ENCODE assay signal across 8 cellular contexts in the genomic region with DNA sequence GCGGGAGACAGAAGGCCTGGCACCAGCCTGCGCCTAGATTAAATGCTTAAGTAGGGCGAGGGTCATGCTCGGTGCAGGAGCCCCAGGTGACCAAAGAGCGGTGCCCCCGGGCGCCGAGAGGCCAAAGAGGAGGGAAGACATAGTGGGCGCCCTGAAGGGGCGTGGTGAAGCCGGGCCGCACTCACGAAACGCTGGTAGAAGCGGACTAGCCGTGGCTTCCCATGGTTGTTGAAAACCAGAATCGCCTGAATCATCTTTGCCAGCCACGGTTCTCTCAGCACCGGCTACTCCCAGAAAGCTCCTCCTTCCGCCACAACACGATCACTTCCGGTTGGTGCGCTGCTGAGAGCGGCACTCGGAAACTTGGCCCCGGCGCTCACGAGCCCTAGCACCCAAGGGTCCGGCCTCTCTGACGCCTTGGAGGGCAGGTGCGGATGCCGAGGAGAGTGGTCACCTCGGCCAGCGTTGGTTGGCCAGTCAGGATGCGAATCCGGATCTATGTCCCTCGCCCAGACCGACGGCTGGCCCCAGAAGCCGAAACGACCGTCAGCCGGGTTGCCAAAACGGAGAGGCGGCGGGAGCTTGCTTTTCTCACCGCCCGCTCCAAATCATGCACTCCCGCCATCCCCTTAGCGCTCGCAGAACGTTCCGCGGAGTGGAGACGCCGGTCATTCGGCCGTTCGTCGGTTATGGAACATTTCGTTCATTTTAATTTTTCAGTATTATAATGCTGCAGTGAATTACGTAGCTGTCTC. TPM values are rescaled to one million over a fixed set of nuclear protein-coding genes. Genes with fewer than 3 reads are reported as not detected.
A peak's percentile ranks its signal among the peaks of the same experiment; 100 is the strongest.
DNase-seq lines count a peak whose midpoint lies in the region; ATAC-seq and TF ChIP-seq lines count a peak whose summit lies in the region.

A gene (minus strand): TSS at position 299 of the 755 bp plus-strand sequence. CDS start 45 bp downstream, at position 254.

- no peak within 1 kb of the TSS for H2AK5ac ChIP-seq in mesendoderm (ENCODE audit: low read length)

- no peaks in the 10 kb centered on the region for H3K9me3 Mint-ChIP-seq in CD8-positive, alpha-beta T cell

- peaks cover 18% of the 10 kb centered on the region for H3K4me1 ChIP-seq in CD8-positive, alpha-beta T cell (ENCODE audit: insufficient read depth, low read length)
- H3K4me1 ChIP-seq in endocrine pancreas (ENCODE audit: control insufficient read depth, insufficient read depth, low read length) (peaks cover 4% of the 10 kb centered on the region), mesendoderm (ENCODE audit: control insufficient read depth, low read depth, low read length) (no peaks in the 10 kb centered on the region)

- peaks cover 2% of the 10 kb centered on the region for H3K79me1 ChIP-seq in mesendoderm (ENCODE audit: low read length)

- no peak within 1 kb of the TSS for H4K8ac ChIP-seq in mesendoderm (ENCODE audit: low read depth, low read length)

- peaks cover 3% of the 10 kb centered on the region for H3K36me3 ChIP-seq in CD8-positive, alpha-beta T cell (ENCODE audit: insufficient read depth, low read length)
- H3K36me3 ChIP-seq in endocrine pancreas (ENCODE audit: control insufficient read depth, insufficient read depth, low read length) (no peaks in the 10 kb centered on the region), mesendoderm (ENCODE audit: control insufficient read depth, insufficient read depth, low read length) (no peaks in the 10 kb centered on the region)

- H3K4ac ChIP-seq in mesendoderm (ENCODE audit: low read depth, low read length) = no peak within 1 kb of the TSS

- POLR2A ChIA-PET in CD8-positive, alpha-beta T cell (lab: Charles Lee) = interaction anchor here (0.6 to 2.1 kb wide), 10 partner anchors 11 to 337 kb away, joined by 3 to 13 read pairs (median 4); a partner anchor contains a TSS

- H3K4me3 ChIP-seq in CD8-positive, alpha-beta T cell (ENCODE audit: low read depth, low read length) = peak within 1 kb of the TSS; percentile 91
- peak within 1 kb of the TSS; percentile 83 for H3K4me3 ChIP-seq in HL-60 (replicated peaks; ENCODE audit: insufficient read depth, low read length)
- H3K4me3 ChIP-seq in endocrine pancreas (ENCODE audit: control insufficient read depth, insufficient read depth, low read length) = peak within 1 kb of the TSS; percentile 95
- H3K4me3 ChIP-seq in mesendoderm (ENCODE audit: low read length) = peak within 1 kb of the TSS; percentile 99

- H4K5ac ChIP-seq in mesendoderm (ENCODE audit: low read length) = peak within 1 kb of the TSS; percentile 52

- intact Hi-C loops in CD8-positive, alpha-beta T cell (cut with DNase I, micrococcal nuclease) = loop anchor here (1.0 to 10.0 kb wide), 11 partner anchors 19 to 1101 kb away; a partner anchor contains a TSS

- H3K4me1 Mint-ChIP-seq in CD8-positive, alpha-beta T cell (ENCODE audit: low read depth) = peaks cover 30% of the 10 kb centered on the region

- no peak within 1 kb of the TSS for H2BK5ac ChIP-seq in mesendoderm (ENCODE audit: low read length)

- H3K23ac ChIP-seq in mesendoderm (ENCODE audit: low read length) = no peak within 1 kb of the TSS

- H2BK120ac ChIP-seq in mesendoderm (ENCODE audit: low read depth, low read length) = no peak within 1 kb of the TSS

- peak; percentile 92 for ATAC-seq in CD8-positive, alpha-beta T cell
- ATAC-seq in GM19455 (IDR thresholded peaks at IDR 0.05; ENCODE audit: unreplicated experiment) = peak; percentile 91

- H3K27ac ChIP-seq in CD8-positive, alpha-beta T cell (ENCODE audit: low read depth, low read length) = peak within 1 kb of the TSS; percentile 73
- peak within 1 kb of the TSS; percentile 92 for H3K27ac ChIP-seq in HL-60 (replicated peaks)
- peak within 1 kb of the TSS; percentile 62 for H3K27ac ChIP-seq in mesendoderm (ENCODE audit: low read depth, low read length)

- DNase-seq in CD8-positive, alpha-beta T cell = peak; percentile 78 to 93 (median 87)
- DNase-seq in HL-60 (ENCODE audit: low read depth in 1 of 2, low spot score in 1 of 2) = peak; percentile 92 to 95
- peak; percentile 90 for DNase-seq in NOMO-1 (lab: John Stamatoyannopoulos, UW; ENCODE audit: unreplicated experiment in 2 of 2)
- peak; percentile 76 to 81 for DNase-seq in activated CD8-positive, alpha-beta memory T cell treated with anti-CD3 and anti-CD28 coated beads for 4 hours (ENCODE audit: low read depth in 2 of 2)
- peak; percentile 95 for DNase-seq in mesendoderm
- peak; percentile 79 for DNase-seq in stimulated activated CD8-positive, alpha-beta memory T cell treated with anti-CD3 and anti-CD28 coated beads, Interleukin-15, amount 100 ng/mL, for 1 hour (ENCODE audit: low read depth)

- no peaks in the 10 kb centered on the region for H3K9me3 ChIP-seq in CD8-positive, alpha-beta T cell (ENCODE audit: low read length)
- no peaks in the 10 kb centered on the region for H3K9me3 ChIP-seq in endocrine pancreas (ENCODE audit: control insufficient read depth, low read length)

- no peaks in the 10 kb centered on the region for H3K27me3 Mint-ChIP-seq in CD8-positive, alpha-beta T cell (ENCODE audit: low read depth)

- peak within 1 kb of the TSS; percentile 93 for H3K4me3 Mint-ChIP-seq in CD8-positive, alpha-beta T cell

- H3K27me3 ChIP-seq in CD8-positive, alpha-beta T cell (ENCODE audit: insufficient read depth, low read length) = no peaks in the 10 kb centered on the region
- H3K27me3 ChIP-seq in HL-60 (ENCODE audit: insufficient read depth, poor library complexity, severe bottlenecking) (no peaks in the 10 kb centered on the region), endocrine pancreas (ENCODE audit: control insufficient read depth, insufficient read depth, low read length) (no peaks in the 10 kb centered on the region), mesendoderm (ENCODE audit: insufficient read depth, low read length, poor library complexity) (no peaks in the 10 kb centered on the region)

- H3K27ac Mint-ChIP-seq in CD8-positive, alpha-beta T cell = peak within 1 kb of the TSS; percentile 95

- peaks cover 21% of the 10 kb centered on the region for H3K36me3 Mint-ChIP-seq in CD8-positive, alpha-beta T cell

- H3K9ac ChIP-seq in endocrine pancreas (ENCODE audit: control insufficient read depth, insufficient read depth, low read length) (peak within 1 kb of the TSS; percentile 98), mesendoderm (ENCODE audit: low read length) (peak within 1 kb of the TSS; percentile 98)

- no CpG with 5 or more reads among the region's 62 CpGs for WGBS in mesendoderm (ENCODE audit: extremely low coverage, insufficient coverage, low lambda C conversion rate)

- no peak within 1 kb of the TSS for H2BK15ac ChIP-seq in mesendoderm (replicated peaks; ENCODE audit: low read depth)

- H3K4me2 ChIP-seq in mesendoderm (ENCODE audit: low read length) = peak within 1 kb of the TSS; percentile 79

- CTCF ChIA-PET in CD8-positive, alpha-beta T cell (lab: Charles Lee) = interaction anchor here (0.6 to 10.7 kb wide), 8 partner anchors 18 to 196 kb away, joined by 3 to 78 read pairs (median 4); no protein-coding TSS in a partner anchor

- TF ChIP-seq CTCF in CD8-positive, alpha-beta T cell (IDR thresholded peaks at IDR 0.05) = no peak
- no peak for TF ChIP-seq CTCF in HL-60 (IDR thresholded peaks at IDR 0.05; ENCODE audit: insufficient read depth, low read length)

- H3K56ac ChIP-seq in mesendoderm (ENCODE audit: low read length) = peak within 1 kb of the TSS; percentile 98

- peaks cover 3% of the 10 kb centered on the region for H3K79me2 ChIP-seq in mesendoderm (ENCODE audit: control insufficient read depth, insufficient read depth, low read length)

- H3K18ac ChIP-seq in mesendoderm (ENCODE audit: low read length) = peak within 1 kb of the TSS; percentile 53

RNA-seq across cellular contexts. Expression of the gene that starts here (rescaled TPM):
- total RNA-seq in CD8-positive, alpha-beta T cell = 10 to 100 TPM; 14.2 to 16.0 TPM
- polyA plus RNA-seq in mesendoderm (2013, experiment 1 of 2) = 21.4 TPM
- polyA plus RNA-seq in mesendoderm (2013, experiment 2 of 2) = 21.9 TPM

Comparison
In these comparisons a context has a peak if more than half of its experiments do, and no peak if none do; other contexts are left out.
1. Peak in every context shown above with its lines: DNase-seq, ATAC-seq, H3K4me3 ChIP-seq and H3K27ac ChIP-seq.